Comparison of ENCODE assay signal across 20 cellular contexts in genomic region chr5:112016980-112017379, GRCh38.
"Had no signal": no experiment of that assay in that cellular context is flagged by ENCODE, and none has a peak within 500 bp of the region (broad histone marks: within the 10 kb centered on the region; RNA-seq: fewer than 3 reads in every experiment).

No MANE protein-coding gene starts in this region.

- H3K4me3 ChIP-seq: SJSA1, SK-N-MC had no signal

- DNase-seq: KBM-7, MM.1S, NCI-H1048, NCI-H1105, NCI-H1417 treated with DMSO at 0.1 percent for 48 hours, NCI-H146, NCI-H1694 treated with DMSO at 0.1 percent for 48 hours, NCI-H1930, NCI-H2081, NCI-H2107, NCI-H2227 treated with DMSO at 0.1 percent for 48 hours, NCI-H524, NCI-H526 treated with DMSO at 0.1 percent for 48 hours, NCI-H748 treated with DMSO at 0.1 percent for 48 hours, Right ventricle myocardium superior, RPMI8226, SIG-M5 had no signal

- H3K36me3 ChIP-seq: SJSA1 had no signal

- H3K27ac ChIP-seq: SJSA1, SK-N-MC had no signal

- H3K27me3 ChIP-seq: SJSA1 had no signal

- H3K9me3 ChIP-seq: SJSA1 had no signal

- FAIRE-seq: RCC 7860 had no signal
